10 cellular contexts compared by ENCODE assay signal in genomic region chr19:55677572-55678028, GRCh38. TPM values are rescaled to one million over a fixed set of nuclear protein-coding genes. Genes with fewer than 3 reads are reported as not detected.
DNase-seq lines count a peak whose midpoint lies in the region; ATAC-seq and TF ChIP-seq lines count a peak whose summit lies in the region.
"Had no signal": no experiment of that assay in that cellular context is flagged by ENCODE, and none has a peak within 500 bp of the region (broad histone marks: within the 10 kb centered on the region; RNA-seq: fewer than 3 reads in every experiment).

No MANE protein-coding gene starts in this region.

- H3K4me1 Mint-ChIP-seq in CD14-positive monocyte = peaks cover 58% of the 10 kb centered on the region
- H3K4me1 Mint-ChIP-seq in brain = peaks cover 42% of the 10 kb centered on the region
- H3K4me1 Mint-ChIP-seq in naive thymus-derived CD4-positive, alpha-beta T cell = peaks cover 37 to 63% (median 53%) of the 10 kb centered on the region in 7 donors

- POLR2A ChIA-PET in naive thymus-derived CD4-positive, alpha-beta T cell (lab: Charles Lee) = no interaction called here

- H3K4me3 Mint-ChIP-seq in CD14-positive monocyte (peak overlapping the region; percentile 76 to 99), brain (peak overlapping the region; percentile 73 to 100 (median 97))
- H3K4me3 Mint-ChIP-seq in naive thymus-derived CD4-positive, alpha-beta T cell = peak overlapping the region; percentile 48 to 98 (median 78)

- DNase-seq in CD14-positive monocyte (ENCODE audit: low spot score) = no peak
- DNase-seq in HL-60 (ENCODE audit: low read depth in 1 of 2, low spot score in 1 of 2) = peak in 1 of 2 experiments; percentile 34
- DNase-seq in naive thymus-derived CD4-positive, alpha-beta T cell = no peak
- no peak for DNase-seq in T-helper 9 cell
- DNase-seq in NOMO-1 (lab: John Stamatoyannopoulos, UW; ENCODE audit: unreplicated experiment in 2 of 2) = no peak
- DNase-seq in NCI-H345 treated with DMSO at 0.1 percent for 48 hours (lab: John Stamatoyannopoulos, UW; ENCODE audit: unreplicated experiment) = no peak
- DNase-seq in DMS 273 (lab: John Stamatoyannopoulos, UW; ENCODE audit: unreplicated experiment) = no peak
- DNase-seq: H7, SHP77 treated with DMSO at 0.1 percent for 48 hours had no signal

- H3K9me3 ChIP-seq in naive thymus-derived CD4-positive, alpha-beta T cell (ENCODE audit: control insufficient read depth in 2 of 3, low read length in 3 of 3) = no peaks in the 10 kb centered on the region

- H3K27ac ChIP-seq in HL-60 (replicated peaks) = peak overlapping the region; percentile 71
- H3K27ac ChIP-seq in naive thymus-derived CD4-positive, alpha-beta T cell (ENCODE audit: low read depth, low read length) = peak overlapping the region; percentile 37

- intact Hi-C loops in CD14-positive monocyte (cut with micrococcal nuclease) = loop anchor here in 1 of 2 donors (2.0 kb wide), 1 partner anchor 23 kb away; the partner anchor contains the start of gene U2AF2
- intact Hi-C loops in naive thymus-derived CD4-positive, alpha-beta T cell (cut with micrococcal nuclease) = no loop called here

- CTCF ChIA-PET in naive thymus-derived CD4-positive, alpha-beta T cell (lab: Charles Lee) = no interaction called here

- H3K27me3 ChIP-seq in HL-60 (ENCODE audit: insufficient read depth, poor library complexity, severe bottlenecking) = no peaks in the 10 kb centered on the region
- no peaks in the 10 kb centered on the region for H3K27me3 ChIP-seq in naive thymus-derived CD4-positive, alpha-beta T cell (ENCODE audit: control insufficient read depth in 2 of 2, insufficient read depth in 2 of 2, low read length in 2 of 2)

- H3K27ac Mint-ChIP-seq in CD14-positive monocyte = peak overlapping the region; percentile 86 to 98 (median 94)
- H3K27ac Mint-ChIP-seq in brain = peak overlapping the region in 3 of 5 experiments; percentile 3 to 98 (median 96)
- H3K27ac Mint-ChIP-seq in naive thymus-derived CD4-positive, alpha-beta T cell = peak overlapping the region in 5 of 9 donors; percentile 18 to 94 (median 35)

- H3K27me3 Mint-ChIP-seq in CD14-positive monocyte (ENCODE audit: low read depth in 3 of 3) (no peaks in the 10 kb centered on the region), brain (peaks cover 5% of the 10 kb centered on the region)
- no peaks in the 10 kb centered on the region for H3K27me3 Mint-ChIP-seq in naive thymus-derived CD4-positive, alpha-beta T cell

- H3K4me3 ChIP-seq in HL-60 (replicated peaks; ENCODE audit: insufficient read depth, low read length) = peak overlapping the region; percentile 15
- no peak overlapping the region for H3K4me3 ChIP-seq in naive thymus-derived CD4-positive, alpha-beta T cell (ENCODE audit: low read length)

- peaks cover 0 to 60% (median 0%) of the 10 kb centered on the region in 3 experiments for H3K36me3 ChIP-seq in naive thymus-derived CD4-positive, alpha-beta T cell (ENCODE audit: control insufficient read depth in 2 of 3, insufficient read depth in 3 of 3, low read length in 3 of 3)

- H3K9me3 Mint-ChIP-seq in CD14-positive monocyte (no peaks in the 10 kb centered on the region), brain (no peaks in the 10 kb centered on the region)
- H3K9me3 Mint-ChIP-seq in naive thymus-derived CD4-positive, alpha-beta T cell = no peaks in the 10 kb centered on the region

- ATAC-seq in naive thymus-derived CD4-positive, alpha-beta T cell = no peak

- H3K4me1 ChIP-seq in naive thymus-derived CD4-positive, alpha-beta T cell (ENCODE audit: control insufficient read depth in 2 of 2, insufficient read depth in 2 of 2, low read length in 2 of 2) = peaks cover 21 to 26% of the 10 kb centered on the region in 2 donors

- TF ChIP-seq CTCF in CD14-positive monocyte (IDR thresholded peaks at IDR 0.05) = no peak
- TF ChIP-seq CTCF in HL-60 (IDR thresholded peaks at IDR 0.05; ENCODE audit: insufficient read depth, low read length) = no peak
- no peak for TF ChIP-seq CTCF in brain (conservative IDR thresholded peaks at IDR 0.05)

- H3K36me3 Mint-ChIP-seq in CD14-positive monocyte = peaks cover 57 to 68% of the 10 kb centered on the region in 2 donors
- H3K36me3 Mint-ChIP-seq in brain = peaks cover 36% of the 10 kb centered on the region
- peaks cover 0 to 21% (median 0%) of the 10 kb centered on the region in 5 donors for H3K36me3 Mint-ChIP-seq in naive thymus-derived CD4-positive, alpha-beta T cell

RNA-seq across cellular contexts. Expression of gene EPN1, which starts 2.6 kb away (rescaled TPM):
- polyA plus RNA-seq in CD14-positive monocyte (10 to 100 TPM; 18.7 to 19.2 TPM), brain (ENCODE audit: insufficient read depth, low read depth, low replicate concordance) (174 TPM)
- total RNA-seq in naive thymus-derived CD4-positive, alpha-beta T cell = 10 to 100 TPM; 45.2 to 67.1 (median 52.2) TPM
- polyA plus RNA-seq in naive thymus-derived CD4-positive, alpha-beta T cell = 10 to 100 TPM in 1 of 2 donors, 1 to 10 TPM in 1; 9.2 to 20.4 TPM

RNA-seq across cellular contexts. Expression of gene U2AF2, which starts 22.8 kb away (rescaled TPM):
- polyA plus RNA-seq in CD14-positive monocyte (1 to 10 TPM; 5.3 to 5.4 TPM), brain (ENCODE audit: insufficient read depth, low read depth, low replicate concordance) (199 TPM)
- 100 to 1,000 TPM; 253 to 284 (median 266) TPM for total RNA-seq in naive thymus-derived CD4-positive, alpha-beta T cell
- polyA plus RNA-seq in naive thymus-derived CD4-positive, alpha-beta T cell = 1 to 10 TPM; 5.7 to 9.8 TPM

RNA-seq across cellular contexts. Expression of gene CCDC106, which starts 29.6 kb away (rescaled TPM):
- polyA plus RNA-seq in CD14-positive monocyte = 1 to 10 TPM in 1 of 2 donors, under 1 TPM in 1; 0.74 to 1.2 TPM
- 31.4 TPM for polyA plus RNA-seq in brain (ENCODE audit: insufficient read depth, low read depth, low replicate concordance)
- total RNA-seq in naive thymus-derived CD4-positive, alpha-beta T cell = 1 to 10 TPM; 3.4 to 9.6 (median 4.0) TPM
- 1 to 10 TPM; 2.1 to 2.7 TPM for polyA plus RNA-seq in naive thymus-derived CD4-positive, alpha-beta T cell

RNA-seq across cellular contexts. Expression of gene ZNF581, which starts 34.2 kb away (rescaled TPM):
- polyA plus RNA-seq in CD14-positive monocyte (10 to 100 TPM; 29.4 to 31.6 TPM), brain (ENCODE audit: insufficient read depth, low read depth, low replicate concordance) (24.5 TPM)
- total RNA-seq in naive thymus-derived CD4-positive, alpha-beta T cell = 10 to 100 TPM; 27.0 to 35.8 (median 32.1) TPM
- polyA plus RNA-seq in naive thymus-derived CD4-positive, alpha-beta T cell = 10 to 100 TPM; 36.7 to 39.5 TPM

RNA-seq across cellular contexts. Expression of gene ZNF580, which starts 36.8 kb away (rescaled TPM):
- 10 to 100 TPM in 1 of 2 donors, 1 to 10 TPM in 1; 9.7 to 10.7 TPM for polyA plus RNA-seq in CD14-positive monocyte
- polyA plus RNA-seq in brain (ENCODE audit: insufficient read depth, low read depth, low replicate concordance) = 43.5 TPM
- 100 to 1,000 TPM in 2 of 5 experiments, 10 to 100 TPM in 3; 45.2 to 109 (median 65.3) TPM for total RNA-seq in naive thymus-derived CD4-positive, alpha-beta T cell
- 10 to 100 TPM; 14.6 to 20.4 TPM for polyA plus RNA-seq in naive thymus-derived CD4-positive, alpha-beta T cell

Comparison
In these comparisons a context has a peak if more than half of its experiments do, and no peak if none do; other contexts are left out.
1. H3K27ac Mint-ChIP-seq: peak in every context shown above with its lines; median percentile 96 in brain; 94 in CD14-positive monocyte; 35 in naive thymus-derived CD4-positive, alpha-beta T cell.
2. RNA of gene U2AF2, which starts 22.8 kb away (polyA plus RNA-seq): 199 TPM in brain (single experiment); 5.7 to 9.8 TPM in naive thymus-derived CD4-positive, alpha-beta T cell and 5.3 to 5.4 TPM in CD14-positive monocyte; every median in the first group is over 10 times any median in the second.
3. Peak in every context shown above with its lines, with median percentiles within 50 percentile points of each other: H3K4me3 Mint-ChIP-seq.